Comparison of ENCODE assay signal across 8 cellular contexts in genomic region chr15:84725001-84725491, GRCh38. TPM values are rescaled to one million over a fixed set of nuclear protein-coding genes. Genes with fewer than 3 reads are reported as not detected.
DNase-seq lines count a peak whose midpoint lies in the region; ATAC-seq and TF ChIP-seq lines count a peak whose summit lies in the region.

No MANE protein-coding gene starts in this region.

- H3K4me3 Mint-ChIP-seq in activated CD4-positive, alpha-beta memory T cell treated with anti-CD3 and anti-CD28 coated beads, Interleukin-2, amount 10 ng/mL, durations not matched to agents 7 days and 5 days, result peak overlapping the region; percentile 11

- no peaks in the 10 kb centered on the region for H3K36me3 Mint-ChIP-seq in activated CD4-positive, alpha-beta memory T cell treated with anti-CD3 and anti-CD28 coated beads, Interleukin-2, amount 10 ng/mL, durations not matched to agents 7 days and 5 days (ENCODE audit: low read depth)

- H3K27me3 ChIP-seq in left lung, result no peaks in the 10 kb centered on the region

- H3K4me1 Mint-ChIP-seq in activated CD4-positive, alpha-beta memory T cell treated with anti-CD3 and anti-CD28 coated beads, Interleukin-2, amount 10 ng/mL, durations not matched to agents 7 days and 5 days, result peaks cover 51% of the 10 kb centered on the region

- H3K27ac Mint-ChIP-seq in activated CD4-positive, alpha-beta memory T cell treated with anti-CD3 and anti-CD28 coated beads, Interleukin-2, amount 10 ng/mL, durations not matched to agents 7 days and 5 days, result peak overlapping the region; percentile 91

- H3K9me3 Mint-ChIP-seq in activated CD4-positive, alpha-beta memory T cell treated with anti-CD3 and anti-CD28 coated beads, Interleukin-2, amount 10 ng/mL, durations not matched to agents 7 days and 5 days, result no peaks in the 10 kb centered on the region

- POLR2A ChIA-PET in GM10248 (lab: Yijun Ruan, JAX), result no interaction called here
- POLR2A ChIA-PET in activated CD4-positive, alpha-beta memory T cell treated with anti-CD3 and anti-CD28 coated beads, Interleukin-2, amount 10 ng/mL, durations not matched to agents 7 days and 5 days (lab: Charles Lee), result interaction anchor here (0.7 to 8.5 kb wide), 9 partner anchors 9 to 94 kb away, joined by 3 to 152 read pairs (median 6); partner anchors contain the start of genes SEC11A and WDR73

- DNase-seq in GM10248 (ENCODE audit: extremely low spot score) (peak; percentile 25), left lung (peak in 1 of 2 donors; percentile 45), GOT3 (lab: John Stamatoyannopoulos, UW) (no peak), superior temporal gyrus (ENCODE audit: extremely low spot score) (no peak)
- DNase-seq in activated CD4-positive, alpha-beta memory T cell treated with anti-CD3 and anti-CD28 coated beads, Interleukin-2, amount 10 ng/mL, durations not matched to agents 7 days and 5 days, result peak; percentile 57

- intact Hi-C loops in left lung (cut with DNase I), result no loop called here

- H3K27me3 Mint-ChIP-seq in activated CD4-positive, alpha-beta memory T cell treated with anti-CD3 and anti-CD28 coated beads, Interleukin-2, amount 10 ng/mL, durations not matched to agents 7 days and 5 days, result no peaks in the 10 kb centered on the region

- no peaks in the 10 kb centered on the region for H3K9me3 ChIP-seq in left lung

- H3K27ac ChIP-seq in left lung, result peak overlapping the region; percentile 62 to 81

- ATAC-seq in HG03342 (IDR thresholded peaks at IDR 0.05; ENCODE audit: unreplicated experiment), result peak; percentile 71
- ATAC-seq in left lung, result peak; percentile 86
- no peak for ATAC-seq in HG03045 (IDR thresholded peaks at IDR 0.05; ENCODE audit: unreplicated experiment)
- ATAC-seq in GM19328 (IDR thresholded peaks at IDR 0.05; ENCODE audit: unreplicated experiment), result no peak

- CTCF ChIA-PET in GM10248 (lab: Yijun Ruan, JAX), result interaction anchor here (1.7 to 1.9 kb wide), 2 partner anchors 9 to 10 kb away, joined by 4 to 10 read pairs; partner anchors contain the start of gene SEC11A
- CTCF ChIA-PET in activated CD4-positive, alpha-beta memory T cell treated with anti-CD3 and anti-CD28 coated beads, Interleukin-2, amount 10 ng/mL, durations not matched to agents 7 days and 5 days (lab: Charles Lee), result interaction anchor here (1.7 to 5.5 kb wide), 3 partner anchors 10 to 67 kb away, joined by 7 to 57 read pairs (median 26); partner anchors contain the start of genes NMB and SEC11A

- H3K4me3 ChIP-seq in left lung, result no peak overlapping the region

- TF ChIP-seq CTCF in GM10248 (IDR thresholded peaks at IDR 0.05; ENCODE audit: control extremely low read depth, extremely low read depth, low read depth, missing control alignments), result no peak
- no peak for TF ChIP-seq CTCF in left lung (IDR thresholded peaks at IDR 0.05)

- no peaks in the 10 kb centered on the region for H3K36me3 ChIP-seq in left lung

- peaks cover 0 to 61% of the 10 kb centered on the region in 2 donors for H3K4me1 ChIP-seq in left lung

RNA-seq across cellular contexts. Expression of gene SEC11A, which starts 9.1 kb away (rescaled TPM):
- total RNA-seq in activated CD4-positive, alpha-beta memory T cell treated with anti-CD3 and anti-CD28 coated beads, Interleukin-2, amount 10 ng/mL, durations not matched to agents 7 days and 5 days, result 100 to 1,000 TPM; 132 to 139 TPM
- 100 to 1,000 TPM; 159 to 160 TPM for total RNA-seq in left lung

RNA-seq across cellular contexts. Expression of gene ZNF592, which starts 23.3 kb away (rescaled TPM):
- total RNA-seq in activated CD4-positive, alpha-beta memory T cell treated with anti-CD3 and anti-CD28 coated beads, Interleukin-2, amount 10 ng/mL, durations not matched to agents 7 days and 5 days, result 10 to 100 TPM; 36.6 to 38.0 TPM
- total RNA-seq in left lung, result 10 to 100 TPM; 24.4 to 31.9 TPM

Comparison
In these comparisons a context has a peak if more than half of its experiments do, and no peak if none do; other contexts are left out.
1. DNase-seq: peak in GM10248 (single experiment) and activated CD4-positive, alpha-beta memory T cell treated with anti-CD3 and anti-CD28 coated beads, Interleukin-2, amount 10 ng/mL, durations not matched to agents 7 days and 5 days (single experiment); none in GOT3 (single experiment) and superior temporal gyrus (single experiment).
2. ATAC-seq: peak in HG03342 (single experiment) and left lung (single experiment); none in HG03045 (single experiment) and GM19328 (single experiment).